Comparison of ENCODE assay signal across 1 cellular context in the genomic region with DNA sequence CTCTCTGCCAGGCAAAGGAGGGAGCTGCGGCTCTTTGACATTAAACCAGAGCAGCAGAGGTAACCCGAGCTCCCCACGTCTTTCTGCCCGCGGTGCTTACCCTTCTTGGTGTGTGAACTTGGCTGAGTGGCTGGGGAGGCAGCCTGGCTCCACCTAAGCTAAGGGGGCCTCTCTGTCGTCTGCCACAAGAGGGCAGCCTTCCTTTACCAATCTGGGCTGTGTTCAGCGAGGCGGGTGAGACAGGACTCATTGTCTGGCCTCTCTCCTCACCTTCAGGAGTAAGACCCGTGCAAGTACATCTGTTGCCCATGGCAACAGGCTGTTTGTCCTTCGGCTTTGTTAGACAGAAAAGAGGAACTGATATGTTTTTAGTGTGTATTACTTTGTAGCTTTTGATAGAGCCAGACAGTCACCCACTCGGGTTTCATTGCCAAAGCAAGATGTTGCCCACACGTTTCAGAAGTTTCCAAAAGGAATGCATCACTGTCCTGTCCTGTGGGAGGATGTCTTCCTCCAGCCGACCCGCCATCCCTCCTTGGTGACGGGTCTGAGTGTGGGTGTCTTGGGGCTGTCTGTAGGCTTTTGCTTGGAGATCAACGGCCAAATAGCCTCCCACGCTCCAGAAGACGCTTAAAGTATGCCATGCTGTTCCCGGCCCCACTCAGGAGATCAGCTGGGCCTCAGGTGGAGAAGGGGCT.
TF ChIP-seq lines count a peak whose summit lies in the region.

No MANE protein-coding gene starts in this region.

TF ChIP-seq in K562, 482 proteins besides CTCF, POLR2A, EP300 and RAD21 (continued from another document and continues in another):
- TF ChIP-seq DEAF1 (CRISPR knock-in tag; IDR thresholded peaks at IDR 0.05) (peak; percentile 96), ZNF280B (CRISPR knock-in tag; IDR thresholded peaks at IDR 0.05) (no peak), SMAD3 (CRISPR knock-in tag; conservative IDR thresholded peaks at IDR 0.05) (no peak), ATF7 (IDR thresholded peaks at IDR 0.05) (peak; percentile 56; the same call in 1 of the 2 replicates), SMC3 (conservative IDR thresholded peaks at IDR 0.05; ENCODE audit: insufficient read depth, low read depth, low read length) (peak; percentile 97), ZNF79 (CRISPR knock-in tag; IDR thresholded peaks at IDR 0.05; ENCODE audit: low read depth) (no peak), MAFG (tag; conservative IDR thresholded peaks at IDR 0.05) (peak; percentile 44; the same call in 1 of the 2 replicates), MAZ (CRISPR knock-in tag; conservative IDR thresholded peaks at IDR 0.05 in 1 of 2, IDR thresholded peaks at IDR 0.05 in 1 of 2) (0 out of 4 replicates have a peak, but pooled peaks have one; percentile 15 to 52), SMAD4 (CRISPR knock-in tag; conservative IDR thresholded peaks at IDR 0.05) (peak; percentile 73), MNT (conservative IDR thresholded peaks at IDR 0.05) (no peak), MXI1 (IDR thresholded peaks at IDR 0.05; ENCODE audit: low read depth, low read length) (0 out of 2 replicates have a peak, but pooled peaks have one; percentile 38), CTCFL (IDR thresholded peaks at IDR 0.05; ENCODE audit: borderline replicate concordance, insufficient read depth, low read depth, low read length, poor library complexity, severe bottlenecking) (peak; percentile 66), SMARCE1 (IDR thresholded peaks at IDR 0.05) (no peak), ZBTB34 (CRISPR knock-in tag; IDR thresholded peaks at IDR 0.05) (no peak), ZNF121 (CRISPR knock-in tag; conservative IDR thresholded peaks at IDR 0.05) (no peak), STAG1 (CRISPR knock-in tag; IDR thresholded peaks at IDR 0.05; ENCODE audit: borderline replicate concordance) (peak; percentile 64; the same call in 1 of the 2 replicates), SPI1 (IDR thresholded peaks at IDR 0.05; ENCODE audit: borderline replicate concordance, low read depth, low read length) (peak; percentile 91), OTX1 (CRISPR knock-in tag; IDR thresholded peaks at IDR 0.05) (no peak), RERE (CRISPR knock-in tag; IDR thresholded peaks at IDR 0.05; ENCODE audit: borderline replicate concordance) (no peak), ZBTB33 (CRISPR knock-in tag; IDR thresholded peaks at IDR 0.05) (peak; percentile 80), ARID2 (IDR thresholded peaks at IDR 0.05) (peak; percentile 92), YY1 (IDR thresholded peaks at IDR 0.05; ENCODE audit: borderline replicate concordance in 1 of 3, control insufficient read depth in 1 of 3, extremely low read depth in 1 of 3, insufficient read depth in 3 of 3, insufficient read length in 1 of 3, insufficient replicate concordance in 2 of 3, low read depth in 1 of 3, low read length in 2 of 3) (peak in 1 of 3 experiments; percentile 20), PTRF (tag; IDR thresholded peaks at IDR 0.05) (no peak), SLC30A9 (CRISPR knock-in tag; IDR thresholded peaks at IDR 0.05) (no peak), SOX6 (IDR thresholded peaks at IDR 0.05) (peak; percentile 84), ZNF431 (CRISPR knock-in tag; IDR thresholded peaks at IDR 0.05) (no peak), BHLHE40 (IDR thresholded peaks at IDR 0.05; ENCODE audit: low read length) (peak; percentile 73), ESRRB (CRISPR knock-in tag; IDR thresholded peaks at IDR 0.05; ENCODE audit: borderline replicate concordance) (no peak), MYC (IDR thresholded peaks at IDR 0.05; ENCODE audit: low read depth, low read length) (peak; percentile 56), MYC (CRISPR knock-in tag; IDR thresholded peaks at IDR 0.05; ENCODE audit: borderline replicate concordance, low read depth) (no peak), KLF13 (tag; IDR thresholded peaks at IDR 0.05; ENCODE audit: borderline replicate concordance, low read depth) (no peak), TFE3 (CRISPR knock-in tag; IDR thresholded peaks at IDR 0.05) (no peak)
- TF ChIP-seq, protein P1, sequence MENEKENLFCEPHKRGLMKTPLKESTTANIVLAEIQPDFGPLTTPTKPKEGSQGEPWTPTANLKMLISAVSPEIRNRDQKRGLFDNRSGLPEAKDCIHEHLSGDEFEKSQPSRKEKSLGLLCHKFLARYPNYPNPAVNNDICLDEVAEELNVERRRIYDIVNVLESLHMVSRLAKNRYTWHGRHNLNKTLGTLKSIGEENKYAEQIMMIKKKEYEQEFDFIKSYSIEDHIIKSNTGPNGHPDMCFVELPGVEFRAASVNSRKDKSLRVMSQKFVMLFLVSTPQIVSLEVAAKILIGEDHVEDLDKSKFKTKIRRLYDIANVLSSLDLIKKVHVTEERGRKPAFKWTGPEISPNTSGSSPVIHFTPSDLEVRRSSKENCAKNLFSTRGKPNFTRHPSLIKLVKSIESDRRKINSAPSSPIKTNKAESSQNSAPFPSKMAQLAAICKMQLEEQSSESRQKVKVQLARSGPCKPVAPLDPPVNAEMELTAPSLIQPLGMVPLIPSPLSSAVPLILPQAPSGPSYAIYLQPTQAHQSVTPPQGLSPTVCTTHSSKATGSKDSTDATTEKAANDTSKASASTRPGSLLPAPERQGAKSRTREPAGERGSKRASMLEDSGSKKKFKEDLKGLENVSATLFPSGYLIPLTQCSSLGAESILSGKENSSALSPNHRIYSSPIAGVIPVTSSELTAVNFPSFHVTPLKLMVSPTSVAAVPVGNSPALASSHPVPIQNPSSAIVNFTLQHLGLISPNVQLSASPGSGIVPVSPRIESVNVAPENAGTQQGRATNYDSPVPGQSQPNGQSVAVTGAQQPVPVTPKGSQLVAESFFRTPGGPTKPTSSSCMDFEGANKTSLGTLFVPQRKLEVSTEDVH (IDR thresholded peaks at IDR 0.05; ENCODE audit: low read depth, partially characterized antibody), result no peak
